In the genomic region with DNA sequence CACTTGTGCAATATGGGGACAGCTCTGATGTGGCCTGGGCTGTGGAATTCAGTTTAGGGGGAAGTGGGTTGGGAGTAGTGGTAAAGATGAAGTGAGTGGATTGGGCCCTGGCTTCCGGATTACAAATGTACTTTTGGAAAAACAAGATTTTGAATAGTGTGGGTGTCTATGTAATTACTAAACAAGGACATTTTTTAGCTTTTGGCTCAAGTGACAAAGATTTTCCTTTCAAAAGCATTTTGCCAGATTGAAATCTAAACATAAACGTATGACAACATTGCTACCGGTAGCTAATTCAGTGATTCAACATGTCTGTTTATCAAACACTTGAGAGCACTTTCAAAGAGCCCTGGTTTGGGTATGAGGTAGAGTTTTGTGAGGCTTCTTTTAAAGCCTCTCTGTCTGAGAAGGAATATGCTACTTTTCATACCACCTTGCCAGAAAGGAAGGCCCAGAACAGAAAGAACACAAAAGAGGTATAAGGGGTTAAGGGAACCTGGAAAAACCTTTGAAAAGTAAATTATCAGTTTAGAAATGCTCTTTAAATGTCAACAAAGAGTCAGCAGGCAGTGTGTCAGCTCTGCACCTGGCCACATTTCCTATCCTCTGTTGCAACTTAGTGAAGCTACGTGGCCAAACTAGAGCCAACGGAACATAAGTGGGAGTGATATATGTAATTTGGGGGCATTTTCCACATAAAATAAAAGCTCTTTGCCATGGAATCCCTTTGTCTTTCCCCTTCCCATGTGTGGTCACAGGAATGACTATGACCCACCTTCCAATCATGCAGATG, we compare ENCODE assay signal across 1 cellular context.
TF ChIP-seq lines count a peak whose summit lies in the region.

No MANE protein-coding gene starts in this region.

TF ChIP-seq in GM23338, 12 proteins besides CTCF, POLR2A, EP300 and RAD21 (continued from another document):
- TF ChIP-seq, protein P1, sequence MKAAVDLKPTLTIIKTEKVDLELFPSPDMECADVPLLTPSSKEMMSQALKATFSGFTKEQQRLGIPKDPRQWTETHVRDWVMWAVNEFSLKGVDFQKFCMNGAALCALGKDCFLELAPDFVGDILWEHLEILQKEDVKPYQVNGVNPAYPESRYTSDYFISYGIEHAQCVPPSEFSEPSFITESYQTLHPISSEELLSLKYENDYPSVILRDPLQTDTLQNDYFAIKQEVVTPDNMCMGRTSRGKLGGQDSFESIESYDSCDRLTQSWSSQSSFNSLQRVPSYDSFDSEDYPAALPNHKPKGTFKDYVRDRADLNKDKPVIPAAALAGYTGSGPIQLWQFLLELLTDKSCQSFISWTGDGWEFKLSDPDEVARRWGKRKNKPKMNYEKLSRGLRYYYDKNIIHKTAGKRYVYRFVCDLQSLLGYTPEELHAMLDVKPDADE (IDR thresholded peaks at IDR 0.05) = no peak
- TF ChIP-seq NANOG (IDR thresholded peaks at IDR 0.05; ENCODE audit: borderline replicate concordance) (no peak), POLR2AphosphoS5 (IDR thresholded peaks at IDR 0.05; ENCODE audit: low read depth) (no peak), CREB1 (CRISPR knock-in tag; IDR thresholded peaks at IDR 0.05; ENCODE audit: low read depth) (no peak), JUNB (IDR thresholded peaks at IDR 0.05; ENCODE audit: unreplicated experiment) (no peak), STAT1 (IDR thresholded peaks at IDR 0.05; ENCODE audit: unreplicated experiment) (no peak), ZNF114 (CRISPR knock-in tag; IDR thresholded peaks at IDR 0.05) (no peak), EZH2phosphoT487 (IDR thresholded peaks at IDR 0.05; ENCODE audit: unreplicated experiment) (no peak)
- TF ChIP-seq, protein P2, sequence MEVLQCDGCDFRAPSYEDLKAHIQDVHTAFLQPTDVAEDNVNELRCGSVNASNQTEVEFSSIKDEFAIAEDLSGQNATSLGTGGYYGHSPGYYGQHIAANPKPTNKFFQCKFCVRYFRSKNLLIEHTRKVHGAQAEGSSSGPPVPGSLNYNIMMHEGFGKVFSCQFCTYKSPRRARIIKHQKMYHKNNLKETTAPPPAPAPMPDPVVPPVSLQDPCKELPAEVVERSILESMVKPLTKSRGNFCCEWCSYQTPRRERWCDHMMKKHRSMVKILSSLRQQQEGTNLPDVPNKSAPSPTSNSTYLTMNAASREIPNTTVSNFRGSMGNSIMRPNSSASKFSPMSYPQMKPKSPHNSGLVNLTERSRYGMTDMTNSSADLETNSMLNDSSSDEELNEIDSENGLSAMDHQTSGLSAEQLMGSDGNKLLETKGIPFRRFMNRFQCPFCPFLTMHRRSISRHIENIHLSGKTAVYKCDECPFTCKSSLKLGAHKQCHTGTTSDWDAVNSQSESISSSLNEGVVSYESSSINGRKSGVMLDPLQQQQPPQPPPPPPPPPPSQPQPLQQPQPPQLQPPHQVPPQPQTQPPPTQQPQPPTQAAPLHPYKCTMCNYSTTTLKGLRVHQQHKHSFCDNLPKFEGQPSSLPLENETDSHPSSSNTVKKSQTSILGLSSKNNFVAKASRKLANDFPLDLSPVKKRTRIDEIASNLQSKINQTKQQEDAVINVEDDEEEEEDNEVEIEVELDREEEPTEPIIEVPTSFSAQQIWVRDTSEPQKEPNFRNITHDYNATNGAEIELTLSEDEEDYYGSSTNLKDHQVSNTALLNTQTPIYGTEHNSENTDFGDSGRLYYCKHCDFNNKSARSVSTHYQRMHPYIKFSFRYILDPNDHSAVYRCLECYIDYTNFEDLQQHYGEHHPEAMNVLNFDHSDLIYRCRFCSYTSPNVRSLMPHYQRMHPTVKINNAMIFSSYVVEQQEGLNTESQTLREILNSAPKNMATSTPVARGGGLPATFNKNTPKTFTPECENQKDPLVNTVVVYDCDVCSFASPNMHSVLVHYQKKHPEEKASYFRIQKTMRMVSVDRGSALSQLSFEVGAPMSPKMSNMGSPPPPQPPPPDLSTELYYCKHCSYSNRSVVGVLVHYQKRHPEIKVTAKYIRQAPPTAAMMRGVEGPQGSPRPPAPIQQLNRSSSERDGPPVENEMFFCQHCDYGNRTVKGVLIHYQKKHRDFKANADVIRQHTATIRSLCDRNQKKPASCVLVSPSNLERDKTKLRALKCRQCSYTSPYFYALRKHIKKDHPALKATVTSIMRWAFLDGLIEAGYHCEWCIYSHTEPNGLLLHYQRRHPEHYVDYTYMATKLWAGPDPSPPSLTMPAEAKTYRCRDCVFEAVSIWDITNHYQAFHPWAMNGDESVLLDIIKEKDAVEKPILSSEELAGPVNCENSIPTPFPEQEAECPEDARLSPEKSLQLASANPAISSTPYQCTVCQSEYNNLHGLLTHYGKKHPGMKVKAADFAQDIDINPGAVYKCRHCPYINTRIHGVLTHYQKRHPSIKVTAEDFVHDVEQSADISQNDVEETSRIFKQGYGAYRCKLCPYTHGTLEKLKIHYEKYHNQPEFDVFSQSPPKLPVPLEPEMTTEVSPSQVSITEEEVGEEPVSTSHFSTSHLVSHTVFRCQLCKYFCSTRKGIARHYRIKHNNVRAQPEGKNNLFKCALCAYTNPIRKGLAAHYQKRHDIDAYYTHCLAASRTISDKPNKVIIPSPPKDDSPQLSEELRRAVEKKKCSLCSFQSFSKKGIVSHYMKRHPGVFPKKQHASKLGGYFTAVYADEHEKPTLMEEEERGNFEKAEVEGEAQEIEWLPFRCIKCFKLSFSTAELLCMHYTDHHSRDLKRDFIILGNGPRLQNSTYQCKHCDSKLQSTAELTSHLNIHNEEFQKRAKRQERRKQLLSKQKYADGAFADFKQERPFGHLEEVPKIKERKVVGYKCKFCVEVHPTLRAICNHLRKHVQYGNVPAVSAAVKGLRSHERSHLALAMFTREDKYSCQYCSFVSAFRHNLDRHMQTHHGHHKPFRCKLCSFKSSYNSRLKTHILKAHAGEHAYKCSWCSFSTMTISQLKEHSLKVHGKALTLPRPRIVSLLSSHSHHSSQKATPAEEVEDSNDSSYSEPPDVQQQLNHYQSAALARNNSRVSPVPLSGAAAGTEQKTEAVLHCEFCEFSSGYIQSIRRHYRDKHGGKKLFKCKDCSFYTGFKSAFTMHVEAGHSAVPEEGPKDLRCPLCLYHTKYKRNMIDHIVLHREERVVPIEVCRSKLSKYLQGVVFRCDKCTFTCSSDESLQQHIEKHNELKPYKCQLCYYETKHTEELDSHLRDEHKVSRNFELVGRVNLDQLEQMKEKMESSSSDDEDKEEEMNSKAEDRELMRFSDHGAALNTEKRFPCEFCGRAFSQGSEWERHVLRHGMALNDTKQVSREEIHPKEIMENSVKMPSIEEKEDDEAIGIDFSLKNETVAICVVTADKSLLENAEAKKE (CRISPR knock-in tag; IDR thresholded peaks at IDR 0.05) = no peak
